In genomic region chr16:1983544-1984346, GRCh38 we compare ENCODE assay signal across 1 cellular context.
A peak's percentile ranks its signal among the peaks of the same experiment; 100 is the strongest.
TF ChIP-seq lines count a peak whose summit lies in the region.

Gene GFER, plus strand, starts transcription at chr16:1984193. Its CDS starts 26 bp downstream, at chr16:1984219.

TF ChIP-seq in HepG2, 621 proteins besides CTCF, POLR2A, EP300 and RAD21 (continued from another document and continues in another):
- TF ChIP-seq TFDP2 (CRISPR knock-in tag; IDR thresholded peaks at IDR 0.05): peak; percentile 66; the same call in 1 of the 2 replicates
- TF ChIP-seq UBTF (CRISPR knock-in tag; IDR thresholded peaks at IDR 0.05): peak; percentile 84
- TF ChIP-seq ERF (CRISPR knock-in tag; IDR thresholded peaks at IDR 0.05): peak; percentile 77; the same call in 1 of the 2 replicates
- peak; percentile 54; the same call in 1 of the 2 replicates for TF ChIP-seq YEATS2 (CRISPR knock-in tag; IDR thresholded peaks at IDR 0.05; ENCODE audit: borderline replicate concordance)
- 0 out of 2 replicates have a peak, but pooled peaks have one; percentile 50 for TF ChIP-seq JUND (CRISPR knock-in tag; IDR thresholded peaks at IDR 0.05)
- 0 out of 2 replicates have a peak, but pooled peaks have one; percentile 22 for TF ChIP-seq ZNF678 (CRISPR knock-in tag; IDR thresholded peaks at IDR 0.05)
- TF ChIP-seq MAZ (IDR thresholded peaks at IDR 0.05; ENCODE audit: borderline replicate concordance, low read depth, low read length): peak; percentile 76; the same call in 1 of the 2 replicates
- peak; percentile 85 for TF ChIP-seq MAZ (CRISPR knock-in tag; IDR thresholded peaks at IDR 0.05; ENCODE audit: low read depth)
- no peak for TF ChIP-seq TOE1 (CRISPR knock-in tag; IDR thresholded peaks at IDR 0.05)
- peak; percentile 82; the same call in 1 of the 2 replicates for TF ChIP-seq FIP1L1 (IDR thresholded peaks at IDR 0.05; ENCODE audit: borderline replicate concordance, insufficient read depth, low read depth, low read length)
- no peak for TF ChIP-seq PCBP1 (IDR thresholded peaks at IDR 0.05; ENCODE audit: borderline replicate concordance, low read depth, low read length)
- TF ChIP-seq YEATS4 (CRISPR knock-in tag; IDR thresholded peaks at IDR 0.05; ENCODE audit: borderline replicate concordance): peak; percentile 91
- 0 out of 2 replicates have a peak, but pooled peaks have one; percentile 58 for TF ChIP-seq ZFYVE20 (CRISPR knock-in tag; IDR thresholded peaks at IDR 0.05; ENCODE audit: borderline replicate concordance, low read depth)
- peak; percentile 88 for TF ChIP-seq GFI1 (CRISPR knock-in tag; IDR thresholded peaks at IDR 0.05; ENCODE audit: borderline replicate concordance)
- TF ChIP-seq CREB3 (CRISPR knock-in tag; IDR thresholded peaks at IDR 0.05): no peak; the same call in none of the 2 replicates
- TF ChIP-seq ZNF569 (CRISPR knock-in tag; IDR thresholded peaks at IDR 0.05; ENCODE audit: borderline replicate concordance): no peak
- 0 out of 2 replicates have a peak, but pooled peaks have one; percentile 32 for TF ChIP-seq NFKBIZ (CRISPR knock-in tag; IDR thresholded peaks at IDR 0.05)
- TF ChIP-seq ZMYM4 (CRISPR knock-in tag; IDR thresholded peaks at IDR 0.05): peak; percentile 46
- peak; percentile 15; the same call in 1 of the 2 replicates for TF ChIP-seq DRAP1 (CRISPR knock-in tag; IDR thresholded peaks at IDR 0.05)
- TF ChIP-seq SPEN (CRISPR knock-in tag; IDR thresholded peaks at IDR 0.05; ENCODE audit: low read depth): peak; percentile 47
- TF ChIP-seq ARID4A (CRISPR knock-in tag; IDR thresholded peaks at IDR 0.05; ENCODE audit: borderline replicate concordance): peak; percentile 93
- TF ChIP-seq MXI1 (IDR thresholded peaks at IDR 0.05; ENCODE audit: borderline replicate concordance, low read depth, low read length): peak; percentile 89; the same call in 2 of the 3 replicates
- TF ChIP-seq DMAP1 (CRISPR knock-in tag; IDR thresholded peaks at IDR 0.05): peak; percentile 66
- TF ChIP-seq RBFOX2 (IDR thresholded peaks at IDR 0.05; ENCODE audit: low read depth, low read length): peak; percentile 81
- peak; percentile 91 for TF ChIP-seq ZFY (CRISPR knock-in tag; IDR thresholded peaks at IDR 0.05)
- TF ChIP-seq TGIF2 (CRISPR knock-in tag; IDR thresholded peaks at IDR 0.05): peak; percentile 65; the same call in 1 of the 2 replicates
- peak; percentile 80; the same call in 1 of the 2 replicates for TF ChIP-seq HBP1 (CRISPR knock-in tag; IDR thresholded peaks at IDR 0.05; ENCODE audit: low read depth)
- TF ChIP-seq PRDM10 (CRISPR knock-in tag; IDR thresholded peaks at IDR 0.05; ENCODE audit: low read depth): 0 out of 2 replicates have a peak, but pooled peaks have one; percentile 13
- TF ChIP-seq ZNF281 (CRISPR knock-in tag; IDR thresholded peaks at IDR 0.05; ENCODE audit: borderline replicate concordance): peak; percentile 43; the same call in 1 of the 2 replicates
- TF ChIP-seq SP4 (CRISPR knock-in tag; IDR thresholded peaks at IDR 0.05): peak; percentile 88
- no peak for TF ChIP-seq HMGA1 (CRISPR knock-in tag; conservative IDR thresholded peaks at IDR 0.05)
- no peak for TF ChIP-seq ZNF251 (CRISPR knock-in tag; IDR thresholded peaks at IDR 0.05)
- TF ChIP-seq BCL6 (CRISPR knock-in tag; IDR thresholded peaks at IDR 0.05): peak; percentile 40
- peak; percentile 63; the same call in 1 of the 2 replicates for TF ChIP-seq SIN3A (IDR thresholded peaks at IDR 0.05; ENCODE audit: borderline replicate concordance, low read depth, low read length)
- TF ChIP-seq ZKSCAN8 (CRISPR knock-in tag; IDR thresholded peaks at IDR 0.05; ENCODE audit: borderline replicate concordance): no peak; the same call in 1 of the 2 replicates
- TF ChIP-seq ZNF3 (CRISPR knock-in tag; IDR thresholded peaks at IDR 0.05): 0 out of 2 replicates have a peak, but pooled peaks have one; percentile 12
- TF ChIP-seq TFDP1 (CRISPR knock-in tag; IDR thresholded peaks at IDR 0.05; ENCODE audit: borderline replicate concordance): peak; percentile 16
- TF ChIP-seq NR0B2 (CRISPR knock-in tag; IDR thresholded peaks at IDR 0.05): no peak; the same call in 1 of the 2 replicates
- TF ChIP-seq GABPB1 (CRISPR knock-in tag; IDR thresholded peaks at IDR 0.05): peak; percentile 74
- no peak for TF ChIP-seq SMYD3 (CRISPR knock-in tag; IDR thresholded peaks at IDR 0.05)
